In the genomic region with DNA sequence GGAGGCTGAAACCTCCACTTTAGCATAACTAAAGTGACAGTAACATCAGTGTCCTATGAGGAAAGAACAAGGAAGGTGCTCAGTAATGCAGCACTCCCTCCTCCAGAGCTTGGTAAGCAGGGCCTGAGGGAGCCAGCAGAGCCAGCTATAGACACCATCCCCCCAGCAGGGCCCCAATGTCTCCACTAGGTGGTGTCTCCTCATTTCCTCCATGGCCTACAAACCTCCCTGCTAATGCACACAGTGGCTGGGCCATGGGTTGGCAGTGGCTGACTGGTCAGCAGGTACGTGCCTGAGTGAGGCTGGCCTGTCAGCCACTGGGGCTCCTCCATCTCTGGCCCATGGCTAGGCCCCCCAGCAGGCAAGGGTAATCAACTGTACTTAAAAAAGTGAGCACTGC, we compare ENCODE assay signal across 8 cellular contexts. TPM values are rescaled to one million over a fixed set of nuclear protein-coding genes. Genes with fewer than 3 reads are reported as not detected.
DNase-seq lines count a peak whose midpoint lies in the region; ATAC-seq and TF ChIP-seq lines count a peak whose summit lies in the region.

No MANE protein-coding gene starts in this region.

- peaks cover 35 to 49% (median 37%) of the 10 kb centered on the region in 3 donors for H3K4me1 Mint-ChIP-seq in T-cell

- H3K27me3 Mint-ChIP-seq in T-cell: no peaks in the 10 kb centered on the region

- TF ChIP-seq POLR2A in thyroid gland (IDR thresholded peaks at IDR 0.05): no peak
- no peak for TF ChIP-seq POLR2A in lower leg skin (IDR thresholded peaks at IDR 0.05)

- no peaks in the 10 kb centered on the region for H3K4me1 ChIP-seq in mammary epithelial cell (ENCODE audit: insufficient read depth, low read length)
- H3K4me1 ChIP-seq in liver (ENCODE audit: control insufficient read depth in 4 of 4, insufficient read depth in 4 of 4, low read length in 3 of 4): peaks cover 0 to 8% (median 2%) of the 10 kb centered on the region in 4 donors
- H3K4me1 ChIP-seq in thyroid gland: no peaks in the 10 kb centered on the region

- peaks cover 75% of the 10 kb centered on the region for H3K79me2 ChIP-seq in mammary epithelial cell (ENCODE audit: insufficient read depth, low read length)

- no peaks in the 10 kb centered on the region for H3K27me3 ChIP-seq in mammary epithelial cell (ENCODE audit: insufficient read depth, low read length)
- H3K27me3 ChIP-seq in liver (ENCODE audit: control insufficient read depth in 4 of 4, insufficient read depth in 4 of 4, low read length in 3 of 4): no peaks in the 10 kb centered on the region
- H3K27me3 ChIP-seq in thyroid gland: no peaks in the 10 kb centered on the region

- 88% methylated on average over 1 of the region's 1 CpG for WGBS in mammary epithelial cell (ENCODE audit: low coverage, missing lambda C conversion rate)
- 59% methylated on average over 1 of the region's 1 CpG for WGBS in liver
- WGBS in thyroid gland, 2 donors: 67 to 100% methylated on average over 1 of the region's 1 CpG
- 60 to 100% methylated on average over 1 of the region's 1 CpG for WGBS in lower leg skin, 2 donors

- H3K4me3 ChIP-seq in mammary epithelial cell (replicated peaks in 1 of 3; ENCODE audit: insufficient read depth in 1 of 3, low read depth in 2 of 3, low read length in 3 of 3) (no peak overlapping the region), liver (ENCODE audit: low read depth in 1 of 3, low read length in 3 of 3) (no peak overlapping the region), thyroid gland (replicated peaks in 1 of 3) (no peak overlapping the region), lower leg skin (ENCODE audit: low read depth, poor library complexity, severe bottlenecking) (no peak overlapping the region)

- peaks cover 32% of the 10 kb centered on the region for H3K36me3 Mint-ChIP-seq in T-cell

- peak; percentile 20 for ATAC-seq in GM19468 (IDR thresholded peaks at IDR 0.05; ENCODE audit: extremely low read depth, unreplicated experiment)
- peak; percentile 32 for ATAC-seq in HG03558 (IDR thresholded peaks at IDR 0.05; ENCODE audit: extremely low read depth, unreplicated experiment)
- peak; percentile 60 to 86 (median 74) for ATAC-seq in T-cell (replicated peaks in 1 of 4)

- peaks cover 47% of the 10 kb centered on the region for H3K36me3 ChIP-seq in mammary epithelial cell (ENCODE audit: insufficient read depth, low read length)
- peaks cover 5 to 45% (median 40%) of the 10 kb centered on the region in 4 donors for H3K36me3 ChIP-seq in liver (ENCODE audit: control insufficient read depth in 4 of 4, insufficient read depth in 3 of 4, low read depth in 1 of 4, low read length in 3 of 4)
- peaks cover 43 to 48% of the 10 kb centered on the region in 2 donors for H3K36me3 ChIP-seq in thyroid gland

- H3K4me3 Mint-ChIP-seq in T-cell: no peak overlapping the region

- CTCF ChIA-PET in T-cell (lab: Charles Lee) (interaction anchor here (0.6 to 0.9 kb wide), 3 partner anchors 13 to 67 kb away, joined by 3 read pairs; no protein-coding TSS in a partner anchor), mammary epithelial cell (lab: Charles Lee; ENCODE audit: low non-redundant PET) (interaction anchor here (0.6 kb wide), 3 partner anchors 68 to 104 kb away, joined by 3 read pairs; a partner anchor contains a TSS)

- DNase-seq in ELR (ENCODE audit: low read depth) (peak; percentile 69), T-cell (peak in 27 of 34 experiments; percentile 4 to 45 (median 27)), mammary epithelial cell (peak; percentile 34), thyroid gland (peak; percentile 40 to 46), lower leg skin (ENCODE audit: low spot score in 2 of 2) (no peak)

- in situ Hi-C loops in mammary epithelial cell (cut with MboI; ENCODE audit: low sequenced_read_pairs in 2 of 2): no loop called here

- intact Hi-C loops in mammary epithelial cell (cut with micrococcal nuclease) (loop anchor here (5.0 kb wide), 1 partner anchor 124 kb away; no protein-coding TSS in a partner anchor), thyroid gland (cut with DNase I) (loop anchor here (10.0 kb wide), 1 partner anchor 127 kb away; no protein-coding TSS in a partner anchor), lower leg skin (cut with DNase I; ENCODE audit: low total_unique reads) (no loop called here)

- POLR2A ChIA-PET in T-cell (lab: Charles Lee): no interaction called here

- dilution Hi-C loops in mammary epithelial cell (cut with HindIII; ENCODE audit: low sequenced_read_pairs): no loop called here

- peak; percentile 72 to 81 for TF ChIP-seq CTCF in mammary epithelial cell (conservative IDR thresholded peaks at IDR 0.05 in 1 of 2, IDR thresholded peaks at IDR 0.05 in 1 of 2; ENCODE audit: extremely low read depth in 1 of 2, insufficient read depth in 1 of 2, low read depth in 1 of 2, low read length in 2 of 2)
- TF ChIP-seq CTCF in liver (IDR thresholded peaks at IDR 0.05; ENCODE audit: low read depth, low read length, missing input control): peak; percentile 59
- peak in 5 of 6 experiments; percentile 11 to 58 (median 41) for TF ChIP-seq CTCF in thyroid gland (IDR thresholded peaks at IDR 0.05)
- no peak for TF ChIP-seq CTCF in lower leg skin (IDR thresholded peaks at IDR 0.05)

- H3K27ac Mint-ChIP-seq in T-cell: peak overlapping the region; percentile 46 to 58

- TF ChIP-seq RAD21 in liver (IDR thresholded peaks at IDR 0.05): peak; percentile 49 to 79

- H3K4me2 ChIP-seq in mammary epithelial cell (ENCODE audit: insufficient read depth, low read depth, low read length): no peak overlapping the region

- H3K27ac ChIP-seq in mammary epithelial cell (ENCODE audit: insufficient read depth, low read depth, low read length) (no peak overlapping the region), liver (ENCODE audit: low read depth in 1 of 2, low read length in 2 of 2) (no peak overlapping the region), thyroid gland (no peak overlapping the region)

- H3K9me3 Mint-ChIP-seq in T-cell: peaks cover 0 to 4% (median 0%) of the 10 kb centered on the region in 3 donors

- H3K9ac ChIP-seq in mammary epithelial cell (ENCODE audit: insufficient read depth, low read length) (no peak overlapping the region), liver (ENCODE audit: low read depth in 1 of 2, low read length in 2 of 2) (no peak overlapping the region)

- H2AFZ ChIP-seq in mammary epithelial cell (ENCODE audit: low read depth, low read length): no peak overlapping the region

- H4K20me1 ChIP-seq in mammary epithelial cell (ENCODE audit: insufficient read depth, low read length): no peaks in the 10 kb centered on the region

- no TSS peak for BruUV-seq in mammary epithelial cell (replicated peaks; lab: Mats Ljungman, UMichigan)

- H3K9me3 ChIP-seq in mammary epithelial cell (replicated peaks; ENCODE audit: insufficient read depth, low read length) (no peaks in the 10 kb centered on the region), liver (ENCODE audit: control insufficient read depth in 4 of 4, low read length in 3 of 4) (no peaks in the 10 kb centered on the region), thyroid gland (no peaks in the 10 kb centered on the region)

TF ChIP-seq in liver, 16 proteins besides CTCF, POLR2A, EP300 and RAD21:
- no peak for TF ChIP-seq HNF4G (IDR thresholded peaks at IDR 0.05)

RNA-seq across cellular contexts. Expression of a gene that starts 13.6 kb away (rescaled TPM):
- total RNA-seq in T-cell: 100 to 1,000 TPM in 1 of 5 donors, 10 to 100 TPM in 4; 55.7 to 102 (median 87.3) TPM
- 10 to 100 TPM; 15.2 to 62.5 TPM for total RNA-seq in mammary epithelial cell
- 45.6 TPM for polyA plus RNA-seq in mammary epithelial cell
- polyA minus RNA-seq in mammary epithelial cell: 18.6 TPM
- total RNA-seq in liver: 10 to 100 TPM; 12.6 to 33.2 TPM
- 10 to 100 TPM; 52.6 to 55.1 TPM for polyA plus RNA-seq in liver
- total RNA-seq in thyroid gland: 10 to 100 TPM; 63.3 to 91.6 (median 79.8) TPM
- total RNA-seq in lower leg skin: 10 to 100 TPM; 21.7 to 35.7 (median 30.0) TPM

RNA-seq across cellular contexts. Expression of a gene that starts 47.4 kb away (rescaled TPM):
- total RNA-seq in T-cell (10 to 100 TPM; 24.7 to 42.7 (median 34.4) TPM), mammary epithelial cell (10 to 100 TPM; 21.7 to 23.1 TPM), liver (10 to 100 TPM; 13.9 to 18.3 TPM), thyroid gland (10 to 100 TPM; 45.0 to 56.1 (median 52.0) TPM), lower leg skin (10 to 100 TPM; 23.5 to 28.7 (median 28.0) TPM)
- polyA plus RNA-seq in mammary epithelial cell (6.3 TPM), liver (1 to 10 TPM; 5.6 to 10.0 TPM)
- 27.1 TPM for polyA minus RNA-seq in mammary epithelial cell

Comparison
In these comparisons a context has a peak if more than half of its experiments do, and no peak if none do; other contexts are left out.
1. DNase-seq: peak in ELR (single experiment), T-cell (27 of 34), mammary epithelial cell (single experiment) and thyroid gland (2 of 2); none in lower leg skin (0 of 2).
2. ATAC-seq: peak in every context shown above with its lines; median percentile 74 in T-cell; 32 in HG03558; 20 in GM19468.
3. CTCF ChIP-seq: peak in mammary epithelial cell (2 of 2), liver (single experiment) and thyroid gland (5 of 6); none in lower leg skin (0 of 3).